ENCODE assay signal across 39 cellular contexts in the genomic region with DNA sequence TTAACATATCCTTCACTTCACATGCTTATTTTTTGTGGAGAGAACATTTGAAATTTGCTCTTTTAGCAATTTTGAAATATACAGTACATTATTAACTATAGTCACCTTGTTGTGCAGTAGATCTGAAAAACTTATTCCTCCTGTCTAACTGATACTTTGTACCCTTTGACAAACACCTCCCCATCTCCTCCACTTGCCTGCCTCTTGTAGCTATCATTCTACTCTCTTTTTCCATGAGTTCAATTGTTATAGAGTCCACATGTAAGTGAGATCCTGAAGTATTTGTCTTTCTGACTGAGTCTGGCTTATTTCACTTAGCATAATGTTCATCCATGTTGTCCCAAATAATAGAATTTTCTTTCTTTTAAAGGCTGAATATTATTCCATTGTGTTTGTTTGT. TPM values are rescaled to one million over a fixed set of nuclear protein-coding genes. Genes with fewer than 3 reads are reported as not detected.
"Had no signal": no experiment of that assay in that cellular context is flagged by ENCODE, and none has a peak within 500 bp of the region (broad histone marks: within the 10 kb centered on the region; RNA-seq: fewer than 3 reads in every experiment).

No MANE protein-coding gene starts in this region.

- H3K27ac ChIP-seq: adrenal gland, ascending aorta, body of pancreas, brain microvascular endothelial cell, breast epithelium, cardiac muscle cell had no signal

- H3K4me1 ChIP-seq: adrenal gland, ascending aorta, body of pancreas, breast epithelium had no signal

- ATAC-seq: activated naive CD4-positive, alpha-beta T cell treated with anti-CD3 and anti-CD28 coated beads, Interleukin-2, amount 50 U/mL, for 72 hours; activated naive CD8-positive, alpha-beta T cell treated with anti-CD3 and anti-CD28 coated beads, Interleukin-2, amount 50 U/mL, for 24 hours; activated T-cell treated with anti-CD3 and anti-CD28 coated beads, Interleukin-2, amount 50 U/mL, for 4 hours; activated T-cell treated with anti-CD3 and anti-CD28 coated beads, Interleukin-2, amount 50 U/mL, for 72 hours; activated T-helper 17 cell treated with anti-CD3 and anti-CD28 coated beads, Interleukin-2, amount 50 U/mL, for 72 hours; body of pancreas had no signal

- H3K36me3 ChIP-seq: adrenal gland, ascending aorta, brain microvascular endothelial cell, breast epithelium, cardiac muscle cell had no signal

- H3K4me3 ChIP-seq: adrenal gland, ascending aorta, body of pancreas, breast epithelium, cardiac muscle cell had no signal

- H3K27me3 ChIP-seq: adrenal gland, ascending aorta, body of pancreas, brain microvascular endothelial cell, breast epithelium, cardiac muscle cell had no signal

- DNase-seq: activated effector memory CD4-positive, alpha-beta T cell treated with anti-CD3 and anti-CD28 coated beads, Interleukin-2, amount 50 U/mL, for 16 hours; activated effector memory CD4-positive, alpha-beta T cell treated with Interleukin-2 at 50 U/mL for 16 hours; activated gamma-delta T cell; activated gamma-delta T cell treated with Interleukin-2 at 50 U/mL for 16 hours; activated naive CD4-positive, alpha-beta T cell; activated naive CD4-positive, alpha-beta T cell treated with anti-CD3 and anti-CD28 coated beads for 36 hours; activated naive CD4-positive, alpha-beta T cell treated with anti-CD3 and anti-CD28 coated beads, Interleukin-2, amount 10 ng/mL, durations not matched to agents 7 days and 5 days; activated naive CD4-positive, alpha-beta T cell treated with anti-CD3 and anti-CD28 coated beads, Interleukin-2, amount 50 U/mL, for 16 hours; activated naive CD4-positive, alpha-beta T cell treated with Interleukin-2 at 50 U/mL for 16 hours; activated naive CD8-positive, alpha-beta T cell treated with anti-CD3 and anti-CD28 coated beads for 36 hours; activated naive CD8-positive, alpha-beta T cell treated with anti-CD3 and anti-CD28 coated beads, Interleukin-2, amount 10 ng/mL, durations not matched to agents 7 days and 5 days; activated naive CD8-positive, alpha-beta T cell treated with anti-CD3 and anti-CD28 coated beads, Interleukin-2, amount 50 U/mL, for 24 hours; activated T-cell treated with anti-CD3 and anti-CD28 coated beads, Interleukin-2, amount 50 U/mL, for 24 hours; activated T-cell treated with anti-CD3 and anti-CD28 coated beads, Interleukin-2, amount 50 U/mL, for 4 hours; activated T-cell treated with anti-CD3 and anti-CD28 coated beads, Interleukin-2, amount 50 U/mL, for 48 hours; activated T-cell treated with anti-CD3 and anti-CD28 coated beads, Interleukin-2, amount 50 U/mL, for 72 hours; adrenal gland; amniotic stem cell; amygdala; anterior cingulate cortex; aorta; body of pancreas; brain microvascular endothelial cell; caudate nucleus; central memory CD4-positive, alpha-beta T cell; cerebellar nuclear complex had no signal

- H3K9me3 ChIP-seq: adrenal gland, ascending aorta, body of pancreas, breast epithelium had no signal

- FAIRE-seq: astrocyte, bronchial epithelial cell had no signal

RNA-seq across cellular contexts. Expression of a gene that starts 9.5 kb away (rescaled TPM):
- total RNA-seq: activated naive CD4-positive, alpha-beta T cell treated with anti-CD3 and anti-CD28 coated beads for 36 hours; activated naive CD4-positive, alpha-beta T cell treated with anti-CD3 and anti-CD28 coated beads, Interleukin-2, amount 50 U/mL, for 72 hours; activated naive CD8-positive, alpha-beta T cell treated with anti-CD3 and anti-CD28 coated beads for 36 hours; activated naive CD8-positive, alpha-beta T cell treated with anti-CD3 and anti-CD28 coated beads, Interleukin-2, amount 10 ng/mL, durations not matched to agents 7 days and 5 days; activated T-cell treated with anti-CD3 and anti-CD28 coated beads, Interleukin-2, amount 50 U/mL, for 4 hours; activated T-cell treated with anti-CD3 and anti-CD28 coated beads, Interleukin-2, amount 50 U/mL, for 72 hours; activated T-helper 1 cell treated with anti-CD3 and anti-CD28 coated beads, Interleukin-12 subunit alpha, Interleukin-12 subunit beta, Interleukin-2, Interleukin-4 antibody, amounts not matched to agents 30 ng/mL and 10 ng/mL and 1 ng/mL, durations not matched to agents 14 hours and 24 hours and 36 hours; activated T-helper 2 cell treated with anti-CD3 and anti-CD28 coated beads, Interferon-gamma antibody, Interleukin-2, Interleukin-4, amounts not matched to agents 10 μg/mL and 5 μg/mL and 100 μg/mL, durations not matched to agents 14 hours and 24 hours and 36 hours; adrenal gland; aorta; ascending aorta; astrocyte; bronchial epithelial cell; cardiac muscle cell; cardiac septum; cerebellum; chondrocyte had no signal
- polyA plus RNA-seq: aorta had no signal

RNA-seq across cellular contexts. Expression of a gene that starts 33.9 kb away (rescaled TPM):
- total RNA-seq: activated naive CD4-positive, alpha-beta T cell treated with anti-CD3 and anti-CD28 coated beads for 36 hours; activated naive CD4-positive, alpha-beta T cell treated with anti-CD3 and anti-CD28 coated beads, Interleukin-2, amount 50 U/mL, for 72 hours; activated naive CD8-positive, alpha-beta T cell treated with anti-CD3 and anti-CD28 coated beads for 36 hours; activated naive CD8-positive, alpha-beta T cell treated with anti-CD3 and anti-CD28 coated beads, Interleukin-2, amount 10 ng/mL, durations not matched to agents 7 days and 5 days; activated T-cell treated with anti-CD3 and anti-CD28 coated beads, Interleukin-2, amount 50 U/mL, for 4 hours; activated T-cell treated with anti-CD3 and anti-CD28 coated beads, Interleukin-2, amount 50 U/mL, for 72 hours; activated T-helper 1 cell treated with anti-CD3 and anti-CD28 coated beads, Interleukin-12 subunit alpha, Interleukin-12 subunit beta, Interleukin-2, Interleukin-4 antibody, amounts not matched to agents 30 ng/mL and 10 ng/mL and 1 ng/mL, durations not matched to agents 14 hours and 24 hours and 36 hours; activated T-helper 2 cell treated with anti-CD3 and anti-CD28 coated beads, Interferon-gamma antibody, Interleukin-2, Interleukin-4, amounts not matched to agents 10 μg/mL and 5 μg/mL and 100 μg/mL, durations not matched to agents 14 hours and 24 hours and 36 hours; adrenal gland; aorta; ascending aorta; astrocyte; body of pancreas; breast epithelium; bronchial epithelial cell; cardiac muscle cell; cardiac septum; cerebellum; chondrocyte had no signal
- polyA plus RNA-seq: adipose tissue, adrenal gland, aorta, cardiac muscle cell had no signal

RNA-seq across cellular contexts. Expression of a gene that starts 39.5 kb away (rescaled TPM):
- total RNA-seq: activated naive CD4-positive, alpha-beta T cell treated with anti-CD3 and anti-CD28 coated beads for 36 hours; activated naive CD4-positive, alpha-beta T cell treated with anti-CD3 and anti-CD28 coated beads, Interleukin-2, amount 50 U/mL, for 72 hours; activated naive CD8-positive, alpha-beta T cell treated with anti-CD3 and anti-CD28 coated beads for 36 hours; activated naive CD8-positive, alpha-beta T cell treated with anti-CD3 and anti-CD28 coated beads, Interleukin-2, amount 10 ng/mL, durations not matched to agents 7 days and 5 days; activated T-cell treated with anti-CD3 and anti-CD28 coated beads, Interleukin-2, amount 50 U/mL, for 4 hours; activated T-cell treated with anti-CD3 and anti-CD28 coated beads, Interleukin-2, amount 50 U/mL, for 72 hours; activated T-helper 1 cell treated with anti-CD3 and anti-CD28 coated beads, Interleukin-12 subunit alpha, Interleukin-12 subunit beta, Interleukin-2, Interleukin-4 antibody, amounts not matched to agents 30 ng/mL and 10 ng/mL and 1 ng/mL, durations not matched to agents 14 hours and 24 hours and 36 hours; activated T-helper 17 cell treated with anti-CD3 and anti-CD28 coated beads, Interleukin-2, amount 50 U/mL, for 72 hours; activated T-helper 2 cell treated with anti-CD3 and anti-CD28 coated beads, Interferon-gamma antibody, Interleukin-2, Interleukin-4, amounts not matched to agents 10 μg/mL and 5 μg/mL and 100 μg/mL, durations not matched to agents 14 hours and 24 hours and 36 hours; adrenal gland; aorta; ascending aorta; astrocyte; breast epithelium; bronchial epithelial cell; cardiac muscle cell; cardiac septum; cerebellum; chondrocyte had no signal
- polyA plus RNA-seq: aorta had no signal

RNA-seq across cellular contexts. Expression of a gene that starts 55.8 kb away (rescaled TPM):
- total RNA-seq: activated T-helper 1 cell treated with anti-CD3 and anti-CD28 coated beads, Interleukin-12 subunit alpha, Interleukin-12 subunit beta, Interleukin-2, Interleukin-4 antibody, amounts not matched to agents 30 ng/mL and 10 ng/mL and 1 ng/mL, durations not matched to agents 14 hours and 24 hours and 36 hours had no signal
